ENCODE assay signal across 22 cellular contexts in the genomic region with DNA sequence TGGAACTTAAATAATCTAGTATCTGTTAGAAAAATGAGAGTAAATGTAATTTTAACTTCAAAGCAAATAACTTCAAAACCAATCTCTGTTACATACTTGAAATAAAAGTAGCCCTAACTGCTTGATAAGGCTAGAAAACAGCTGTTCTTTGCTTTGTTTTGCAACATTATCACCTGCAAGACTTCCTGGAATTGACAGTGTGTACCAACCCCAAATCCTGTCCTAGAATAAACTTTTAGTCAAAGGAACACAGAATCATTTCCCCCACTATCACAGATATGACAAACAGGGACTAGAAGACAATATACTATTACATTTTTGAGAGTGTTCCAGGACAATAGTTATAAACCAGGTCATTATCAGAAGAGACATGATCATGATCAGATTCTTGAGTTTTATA.
A peak's percentile ranks its signal among the peaks of the same experiment; 100 is the strongest.
DNase-seq lines count a peak whose midpoint lies in the region; ATAC-seq and TF ChIP-seq lines count a peak whose summit lies in the region.
"Had no signal": no experiment of that assay in that cellular context is flagged by ENCODE, and none has a peak within 500 bp of the region (broad histone marks: within the 10 kb centered on the region; RNA-seq: fewer than 3 reads in every experiment).

No MANE protein-coding gene starts in this region.

- H3K9me3 Mint-ChIP-seq in activated CD4-positive, alpha-beta memory T cell treated with anti-CD3 and anti-CD28 coated beads for 36 hours = no peaks in the 10 kb centered on the region
- peaks cover 13% of the 10 kb centered on the region for H3K9me3 Mint-ChIP-seq in activated CD4-positive, alpha-beta memory T cell treated with anti-CD3 and anti-CD28 coated beads, Interleukin-2, amount 10 ng/mL, durations not matched to agents 7 days and 5 days
- no peaks in the 10 kb centered on the region for H3K9me3 Mint-ChIP-seq in CD4-positive, alpha-beta memory T cell
- no peaks in the 10 kb centered on the region for H3K9me3 Mint-ChIP-seq in central memory CD8-positive, alpha-beta T cell
- H3K9me3 Mint-ChIP-seq: activated B cell treated with CpG ODN at 0.5 μM for 24 hours had no signal

- intact Hi-C loops in activated CD4-positive, alpha-beta memory T cell treated with anti-CD3 and anti-CD28 coated beads for 36 hours (cut with micrococcal nuclease) = no loop called here
- intact Hi-C loops in CD4-positive, alpha-beta memory T cell (cut with micrococcal nuclease) = no loop called here
- intact Hi-C loops in mucosa of descending colon (cut with DNase I, micrococcal nuclease) = no loop called here

- H2BK5ac ChIP-seq in neuronal stem cell (ENCODE audit: low read length) = no peak overlapping the region

- no peak overlapping the region for H3K23ac ChIP-seq in neuronal stem cell (ENCODE audit: low read depth, low read length, poor library complexity)

- H2AFZ ChIP-seq in neuronal stem cell (ENCODE audit: low read length) = no peak overlapping the region

- H4K91ac ChIP-seq in neuronal stem cell (ENCODE audit: low read depth, low read length, poor library complexity) = no peak overlapping the region

- peaks cover 30% of the 10 kb centered on the region for H3K4me1 ChIP-seq in CD4-positive, alpha-beta memory T cell (ENCODE audit: insufficient read depth, low read length)
- H3K4me1 ChIP-seq in mucosa of descending colon (ENCODE audit: low read depth) = no peaks in the 10 kb centered on the region
- no peaks in the 10 kb centered on the region for H3K4me1 ChIP-seq in neuronal stem cell (ENCODE audit: control insufficient read depth in 2 of 2, insufficient read depth in 1 of 2, low read depth in 1 of 2, low read length in 2 of 2)
- H3K4me1 ChIP-seq: BE2C had no signal

- no peak overlapping the region for H3K4me3 Mint-ChIP-seq in activated CD4-positive, alpha-beta memory T cell treated with anti-CD3 and anti-CD28 coated beads for 36 hours
- no peak overlapping the region for H3K4me3 Mint-ChIP-seq in activated CD4-positive, alpha-beta memory T cell treated with anti-CD3 and anti-CD28 coated beads, Interleukin-2, amount 10 ng/mL, durations not matched to agents 7 days and 5 days
- peak overlapping the region in 4 of 8 donors; percentile 11 to 51 (median 28) for H3K4me3 Mint-ChIP-seq in CD4-positive, alpha-beta memory T cell
- H3K4me3 Mint-ChIP-seq in central memory CD8-positive, alpha-beta T cell = no peak overlapping the region
- H3K4me3 Mint-ChIP-seq: activated B cell treated with CpG ODN at 0.5 μM for 24 hours had no signal

- H3K4ac ChIP-seq in neuronal stem cell (ENCODE audit: low read length) = no peak overlapping the region

- H3K27ac Mint-ChIP-seq in activated CD4-positive, alpha-beta memory T cell treated with anti-CD3 and anti-CD28 coated beads for 36 hours = peak overlapping the region; percentile 68
- no peak overlapping the region for H3K27ac Mint-ChIP-seq in activated CD4-positive, alpha-beta memory T cell treated with anti-CD3 and anti-CD28 coated beads, Interleukin-2, amount 10 ng/mL, durations not matched to agents 7 days and 5 days
- H3K27ac Mint-ChIP-seq in CD4-positive, alpha-beta memory T cell = peak overlapping the region in 6 of 7 donors; percentile 10 to 88 (median 46)
- H3K27ac Mint-ChIP-seq in central memory CD8-positive, alpha-beta T cell (ENCODE audit: low read depth) = peak overlapping the region; percentile 44
- H3K27ac Mint-ChIP-seq: activated B cell treated with CpG ODN at 0.5 μM for 24 hours had no signal

- POLR2A ChIA-PET in activated CD4-positive, alpha-beta memory T cell treated with anti-CD3 and anti-CD28 coated beads for 36 hours (lab: Charles Lee) = no interaction called here
- POLR2A ChIA-PET in activated CD4-positive, alpha-beta memory T cell treated with anti-CD3 and anti-CD28 coated beads, Interleukin-2, amount 10 ng/mL, durations not matched to agents 7 days and 5 days (lab: Charles Lee) = no interaction called here
- POLR2A ChIA-PET in CD4-positive, alpha-beta memory T cell (lab: Charles Lee; ENCODE audit: partially characterized antibody) = no interaction called here

- no peak overlapping the region for H2BK15ac ChIP-seq in neuronal stem cell (ENCODE audit: low read length)

- no peak overlapping the region for H2AK5ac ChIP-seq in neuronal stem cell (ENCODE audit: low read depth, low read length)

- peaks cover 47% of the 10 kb centered on the region for H3K36me3 Mint-ChIP-seq in activated CD4-positive, alpha-beta memory T cell treated with anti-CD3 and anti-CD28 coated beads for 36 hours
- H3K36me3 Mint-ChIP-seq in activated CD4-positive, alpha-beta memory T cell treated with anti-CD3 and anti-CD28 coated beads, Interleukin-2, amount 10 ng/mL, durations not matched to agents 7 days and 5 days (ENCODE audit: low read depth) = peaks cover 77% of the 10 kb centered on the region
- H3K36me3 Mint-ChIP-seq in CD4-positive, alpha-beta memory T cell = peaks cover 60 to 74% of the 10 kb centered on the region in 2 donors
- H3K36me3 Mint-ChIP-seq in central memory CD8-positive, alpha-beta T cell (ENCODE audit: insufficient read depth) = peaks cover 58% of the 10 kb centered on the region

- H3K79me1 ChIP-seq in neuronal stem cell (ENCODE audit: low read depth, low read length) = no peaks in the 10 kb centered on the region

- no peak overlapping the region for H2BK120ac ChIP-seq in neuronal stem cell (ENCODE audit: low read depth, low read length)

- H3K4me2 ChIP-seq in neuronal stem cell (ENCODE audit: insufficient read depth, low read length, poor library complexity, severe bottlenecking) = no peak overlapping the region

- H3K27me3 Mint-ChIP-seq in activated CD4-positive, alpha-beta memory T cell treated with anti-CD3 and anti-CD28 coated beads for 36 hours = no peaks in the 10 kb centered on the region
- no peaks in the 10 kb centered on the region for H3K27me3 Mint-ChIP-seq in activated CD4-positive, alpha-beta memory T cell treated with anti-CD3 and anti-CD28 coated beads, Interleukin-2, amount 10 ng/mL, durations not matched to agents 7 days and 5 days
- no peaks in the 10 kb centered on the region for H3K27me3 Mint-ChIP-seq in CD4-positive, alpha-beta memory T cell
- no peaks in the 10 kb centered on the region for H3K27me3 Mint-ChIP-seq in central memory CD8-positive, alpha-beta T cell
- H3K27me3 Mint-ChIP-seq: activated B cell treated with CpG ODN at 0.5 μM for 24 hours had no signal

- no peaks in the 10 kb centered on the region for H3K9me3 ChIP-seq in CD4-positive, alpha-beta memory T cell (ENCODE audit: control insufficient read depth in 1 of 2, low read length in 2 of 2)
- H3K9me3 ChIP-seq in mucosa of descending colon (no peaks in the 10 kb centered on the region), neuronal stem cell (replicated peaks in 1 of 2; ENCODE audit: control insufficient read depth in 2 of 2, insufficient read depth in 1 of 2, low read depth in 1 of 2, low read length in 2 of 2) (peaks cover 0 to 8% of the 10 kb centered on the region in 2 donors)
- H3K9me3 ChIP-seq: BE2C, left lung, vagina had no signal

- no peak overlapping the region for H2BK12ac ChIP-seq in neuronal stem cell (ENCODE audit: low read length)

- H3K27me3 ChIP-seq in CD4-positive, alpha-beta memory T cell (ENCODE audit: insufficient read depth, low read length) = no peaks in the 10 kb centered on the region
- H3K27me3 ChIP-seq in neuronal stem cell (ENCODE audit: control insufficient read depth in 3 of 3, insufficient read depth in 3 of 3, low read depth in 1 of 3, low read length in 3 of 3) = no peaks in the 10 kb centered on the region
- H3K27me3 ChIP-seq: BE2C, left lung, vagina had no signal

- TF ChIP-seq CTCF in mucosa of descending colon (IDR thresholded peaks at IDR 0.05) = no peak

- no peak overlapping the region for H3K9ac ChIP-seq in neuronal stem cell (ENCODE audit: low read depth, low read length, poor library complexity)

- no peak overlapping the region for H4K8ac ChIP-seq in neuronal stem cell (ENCODE audit: low read depth, low read length)

- H3K27ac ChIP-seq in CD4-positive, alpha-beta memory T cell (ENCODE audit: low read depth, low read length) = no peak overlapping the region
- H3K27ac ChIP-seq in neuronal stem cell (replicated peaks; ENCODE audit: low read length) = no peak overlapping the region
- H3K27ac ChIP-seq: vagina had no signal

- peaks cover 42% of the 10 kb centered on the region for H3K4me1 Mint-ChIP-seq in activated CD4-positive, alpha-beta memory T cell treated with anti-CD3 and anti-CD28 coated beads for 36 hours (ENCODE audit: low read depth)
- H3K4me1 Mint-ChIP-seq in activated CD4-positive, alpha-beta memory T cell treated with anti-CD3 and anti-CD28 coated beads, Interleukin-2, amount 10 ng/mL, durations not matched to agents 7 days and 5 days = peaks cover 22% of the 10 kb centered on the region
- peaks cover 25 to 57% (median 35%) of the 10 kb centered on the region in 4 donors for H3K4me1 Mint-ChIP-seq in CD4-positive, alpha-beta memory T cell
- peaks cover 38% of the 10 kb centered on the region for H3K4me1 Mint-ChIP-seq in central memory CD8-positive, alpha-beta T cell
- H3K4me1 Mint-ChIP-seq: activated B cell treated with CpG ODN at 0.5 μM for 24 hours had no signal

- no peak for ATAC-seq in central memory CD8-positive, alpha-beta T cell (replicated peaks; ENCODE audit: extremely low read depth, poor library complexity, severe bottlenecking)
- peak; percentile 71 for ATAC-seq in mucosa of descending colon
- ATAC-seq: left lung, SK-N-SH treated with all-trans-retinoic acid at 6 μM for 48 hours had no signal

- no peak overlapping the region for H3K18ac ChIP-seq in neuronal stem cell (ENCODE audit: low read length)

- H3K36me3 ChIP-seq in CD4-positive, alpha-beta memory T cell (ENCODE audit: insufficient read depth, low read length) = peaks cover 40% of the 10 kb centered on the region
- no peaks in the 10 kb centered on the region for H3K36me3 ChIP-seq in mucosa of descending colon (ENCODE audit: low read depth)
- no peaks in the 10 kb centered on the region for H3K36me3 ChIP-seq in neuronal stem cell (replicated peaks in 1 of 2; ENCODE audit: control insufficient read depth in 2 of 2, insufficient read depth in 2 of 2, low read length in 2 of 2)
- H3K36me3 ChIP-seq: BE2C had no signal

- CTCF ChIA-PET in activated CD4-positive, alpha-beta memory T cell treated with anti-CD3 and anti-CD28 coated beads for 36 hours (lab: Charles Lee) = interaction anchor here (0.8 kb wide), 1 partner anchor 9 kb away, joined by 3 read pairs; no protein-coding TSS in a partner anchor
- CTCF ChIA-PET in activated CD4-positive, alpha-beta memory T cell treated with anti-CD3 and anti-CD28 coated beads, Interleukin-2, amount 10 ng/mL, durations not matched to agents 7 days and 5 days (lab: Charles Lee) = no interaction called here
- CTCF ChIA-PET in CD4-positive, alpha-beta memory T cell (lab: Charles Lee; ENCODE audit: partially characterized antibody) = no interaction called here

- H3K4me3 ChIP-seq in CD4-positive, alpha-beta memory T cell (ENCODE audit: low read length in 2 of 2) = no peak overlapping the region
- no peak overlapping the region for H3K4me3 ChIP-seq in mucosa of descending colon
- no peak overlapping the region for H3K4me3 ChIP-seq in neuronal stem cell (ENCODE audit: low read length in 2 of 2)
- H3K4me3 ChIP-seq: left lung, vagina had no signal

- H3K14ac ChIP-seq in neuronal stem cell (ENCODE audit: low read length) = no peak overlapping the region

- DNase-seq in activated CD4-positive, alpha-beta memory T cell treated with anti-CD3 and anti-CD28 coated beads for 36 hours = no peak
- no peak for DNase-seq in activated CD4-positive, alpha-beta memory T cell treated with anti-CD3 and anti-CD28 coated beads, Interleukin-2, amount 10 ng/mL, durations not matched to agents 7 days and 5 days
- no peak for DNase-seq in CD4-positive, alpha-beta memory T cell
- no peak for DNase-seq in central memory CD8-positive, alpha-beta T cell (ENCODE audit: low spot score in 2 of 2)
- DNase-seq in mucosa of descending colon (no peak), neuronal stem cell (ENCODE audit: low spot score) (no peak), NCI-H2227 (lab: John Stamatoyannopoulos, UW; ENCODE audit: unreplicated experiment) (no peak), amygdala (lab: John Stamatoyannopoulos, UW) (no peak)
- DNase-seq: 8988T; activated B cell treated with CpG ODN at 0.5 μM for 24 hours; activated effector memory CD4-positive, alpha-beta T cell treated with Interleukin-2 at 50 U/mL for 16 hours; BE2C; effector memory CD4-positive, alpha-beta T cell; glutamatergic neuron; left lung; NCI-H1105 treated with DMSO at 0.1 percent for 48 hours; NCI-H524 treated with DMSO at 0.1 percent for 48 hours; retina; RPMI8226; T-helper 9 cell had no signal
